In genomic region chr15:44033894-44034293, GRCh38 we compare ENCODE assay signal across 14 cellular contexts.
DNase-seq lines count a peak whose midpoint lies in the region; ATAC-seq, FAIRE-seq and TF ChIP-seq lines count a peak whose summit lies in the region.
"Had no signal": no experiment of that assay in that cellular context is flagged by ENCODE, and none has a peak within 500 bp of the region (broad histone marks: within the 10 kb centered on the region; RNA-seq: fewer than 3 reads in every experiment).

No MANE protein-coding gene starts in this region.

- H3K27ac ChIP-seq in A549: no peak overlapping the region
- H3K27ac ChIP-seq in astrocyte (ENCODE audit: low read depth, low read length): peak overlapping the region; percentile 49

- no peak overlapping the region for H3K4me3 ChIP-seq in A549
- no peak overlapping the region for H3K4me3 ChIP-seq in HFF-Myc (replicated peaks; ENCODE audit: low read depth, low read length)
- no peak overlapping the region for H3K4me3 ChIP-seq in astrocyte (ENCODE audit: insufficient read depth, low read depth, low read length)
- no peak overlapping the region for H3K4me3 ChIP-seq in lower leg skin (ENCODE audit: low read depth, poor library complexity, severe bottlenecking)

- H3K9me3 Mint-ChIP-seq in astrocyte (ENCODE audit: unreplicated experiment): no peaks in the 10 kb centered on the region
- H3K9me3 Mint-ChIP-seq: stimulated activated effector memory CD8-positive, alpha-beta T cell treated with anti-CD3 and anti-CD28 coated beads, Interleukin-12 subunit alpha, Interleukin-12 subunit beta, amount 100 ng/mL, for 72 hours had no signal

- peaks cover 47% of the 10 kb centered on the region for H3K4me1 Mint-ChIP-seq in astrocyte (ENCODE audit: low read depth, unreplicated experiment)
- H3K4me1 Mint-ChIP-seq: stimulated activated effector memory CD8-positive, alpha-beta T cell treated with anti-CD3 and anti-CD28 coated beads, Interleukin-12 subunit alpha, Interleukin-12 subunit beta, amount 100 ng/mL, for 72 hours had no signal

- H3K36me3 ChIP-seq in astrocyte (ENCODE audit: insufficient read depth, low read length): no peaks in the 10 kb centered on the region

- ATAC-seq in A549 (no peak; a peak in 1 of 6 replicates), GM19023 (IDR thresholded peaks at IDR 0.05; ENCODE audit: unreplicated experiment) (no peak), HG03108 (IDR thresholded peaks at IDR 0.05; ENCODE audit: unreplicated experiment) (no peak)
- ATAC-seq: stimulated activated effector memory CD8-positive, alpha-beta T cell treated with anti-CD3 and anti-CD28 coated beads, Interleukin-12 subunit alpha, Interleukin-12 subunit beta, amount 100 ng/mL, for 72 hours had no signal

- DNase-seq in A549 (ENCODE audit: low read depth in 1 of 2, low spot score in 1 of 2) (peak in 1 of 2 experiments; percentile 15), HFF-Myc (ENCODE audit: extremely low read depth, low read depth) (peak; percentile 33), astrocyte (ENCODE audit: low read depth) (peak; percentile 66), iris pigment epithelial cell (ENCODE audit: low read depth) (peak; percentile 66), GM03348 (ENCODE audit: low spot score) (no peak), lower leg skin (ENCODE audit: low spot score in 2 of 2) (no peak)
- DNase-seq: activated CD4-positive, alpha-beta memory T cell treated with anti-CD3 and anti-CD28 coated beads for 36 hours; activated naive CD4-positive, alpha-beta T cell treated with anti-CD3 and anti-CD28 coated beads, Interleukin-2, amount 50 U/mL, for 16 hours; effector memory CD4-positive, alpha-beta T cell; NCI-H526 treated with DMSO at 0.1 percent for 48 hours; nephron progenitor cell had no signal

- no peak overlapping the region for H2AFZ ChIP-seq in astrocyte (ENCODE audit: low read depth, low read length)

- no peak for TF ChIP-seq RAD21 in A549 (conservative IDR thresholded peaks at IDR 0.05 in 1 of 2, IDR thresholded peaks at IDR 0.05 in 1 of 2)

- no peak for TF ChIP-seq EP300 in A549 (IDR thresholded peaks at IDR 0.05)

- no peak overlapping the region for H3K4me3 Mint-ChIP-seq in astrocyte (ENCODE audit: unreplicated experiment)
- H3K4me3 Mint-ChIP-seq: activated CD4-positive, alpha-beta memory T cell treated with anti-CD3 and anti-CD28 coated beads for 36 hours; nephron progenitor cell; stimulated activated effector memory CD8-positive, alpha-beta T cell treated with anti-CD3 and anti-CD28 coated beads, Interleukin-12 subunit alpha, Interleukin-12 subunit beta, amount 100 ng/mL, for 72 hours had no signal

- FAIRE-seq in A549 (lab: Jason Lieb, UNC) (no peak), astrocyte (lab: Jason Lieb, UNC) (peak; percentile 26)

- no peaks in the 10 kb centered on the region for H3K27me3 Mint-ChIP-seq in astrocyte (ENCODE audit: low read depth, unreplicated experiment)

- H3K79me2 ChIP-seq in astrocyte (ENCODE audit: insufficient read depth, low read length): peaks cover 46% of the 10 kb centered on the region

- CTCF ChIA-PET in A549 (lab: Yijun Ruan, JAX): interaction anchor here (1.0 to 1.2 kb wide), 2 partner anchors 130 to 152 kb away, joined by 3 read pairs; no protein-coding TSS in a partner anchor

- no peaks in the 10 kb centered on the region for H3K36me3 Mint-ChIP-seq in astrocyte (ENCODE audit: low read depth, unreplicated experiment)
- H3K36me3 Mint-ChIP-seq: activated CD4-positive, alpha-beta memory T cell treated with anti-CD3 and anti-CD28 coated beads for 36 hours; stimulated activated effector memory CD8-positive, alpha-beta T cell treated with anti-CD3 and anti-CD28 coated beads, Interleukin-12 subunit alpha, Interleukin-12 subunit beta, amount 100 ng/mL, for 72 hours had no signal

- peaks cover 17% of the 10 kb centered on the region; the same call in 2 of the 3 replicates for H3K4me1 ChIP-seq in A549
- peaks cover 38% of the 10 kb centered on the region for H3K4me1 ChIP-seq in astrocyte (ENCODE audit: insufficient read depth, low read length)

- no peaks in the 10 kb centered on the region for H3K27me3 ChIP-seq in astrocyte (ENCODE audit: insufficient read depth, low read length)

- intact Hi-C loops in lower leg skin (cut with DNase I; ENCODE audit: low total_unique reads): no loop called here

- H3K9ac ChIP-seq in astrocyte (ENCODE audit: low read length): no peak overlapping the region

- TF ChIP-seq CTCF in A549 (IDR thresholded peaks at IDR 0.05) (no peak), HFF-Myc (IDR thresholded peaks at IDR 0.05; ENCODE audit: low read depth, low read length, missing control alignments) (no peak), astrocyte (IDR thresholded peaks at IDR 0.05; ENCODE audit: insufficient read depth, low read depth, low read length) (no peak), lower leg skin (IDR thresholded peaks at IDR 0.05) (no peak)

- POLR2A ChIA-PET in A549 (lab: Yijun Ruan, JAX): no interaction called here

- peaks cover 16% of the 10 kb centered on the region for H4K20me1 ChIP-seq in astrocyte (ENCODE audit: insufficient read depth, low read length)

- H3K27ac Mint-ChIP-seq in astrocyte (ENCODE audit: unreplicated experiment): peak overlapping the region; percentile 87
- H3K27ac Mint-ChIP-seq: activated CD4-positive, alpha-beta memory T cell treated with anti-CD3 and anti-CD28 coated beads for 36 hours; nephron progenitor cell; stimulated activated effector memory CD8-positive, alpha-beta T cell treated with anti-CD3 and anti-CD28 coated beads, Interleukin-12 subunit alpha, Interleukin-12 subunit beta, amount 100 ng/mL, for 72 hours had no signal

- H3K9me3 ChIP-seq in A549 (no peaks in the 10 kb centered on the region), astrocyte (ENCODE audit: insufficient read depth, low read depth, low read length) (no peaks in the 10 kb centered on the region)

- 73% methylated on average over 1 of the region's 1 CpG for WGBS in A549 (ENCODE audit: missing lambda C conversion rate)
- 78 to 81% methylated on average over 1 of the region's 1 CpG for WGBS in lower leg skin, 2 donors

- H3K4me2 ChIP-seq in A549: peak overlapping the region; percentile 11; the same call in 1 of the 3 replicates
- no peak overlapping the region for H3K4me2 ChIP-seq in astrocyte (ENCODE audit: low read length)

- TF ChIP-seq POLR2A in A549 (IDR thresholded peaks at IDR 0.05; ENCODE audit: low read length): no peak
- no peak for TF ChIP-seq POLR2A in lower leg skin (IDR thresholded peaks at IDR 0.05)

TF ChIP-seq in A549, 52 proteins besides CTCF, POLR2A, EP300 and RAD21 (continues in another document):
- TF ChIP-seq BHLHE40 (IDR thresholded peaks at IDR 0.05; ENCODE audit: low read depth, low read length) (no peak), JUNB (IDR thresholded peaks at IDR 0.05) (no peak), ZNF302 (CRISPR knock-in tag; IDR thresholded peaks at IDR 0.05) (no peak), FOSL2 (IDR thresholded peaks at IDR 0.05) (no peak), FOSL2 (CRISPR knock-in tag; IDR thresholded peaks at IDR 0.05) (no peak), CBX2 (IDR thresholded peaks at IDR 0.05; ENCODE audit: borderline replicate concordance, low read depth) (no peak), ATOH8 (CRISPR knock-in tag; IDR thresholded peaks at IDR 0.05; ENCODE audit: low read depth) (no peak), NR3C1 (IDR thresholded peaks at IDR 0.05) (no peak), EHMT2 (IDR thresholded peaks at IDR 0.05; ENCODE audit: low read depth) (no peak), HMGXB4 (CRISPR knock-in tag; IDR thresholded peaks at IDR 0.05; ENCODE audit: borderline replicate concordance) (no peak), JUN (IDR thresholded peaks at IDR 0.05) (no peak), MAFK (IDR thresholded peaks at IDR 0.05; ENCODE audit: partially characterized antibody) (no peak)

Comparison
In these comparisons a context has a peak if more than half of its experiments do, and no peak if none do; other contexts are left out.
1. DNase-seq: peak in HFF-Myc (single experiment), astrocyte (single experiment) and iris pigment epithelial cell (single experiment); none in GM03348 (single experiment) and lower leg skin (0 of 2).